10 cellular contexts compared by ENCODE assay signal in genomic region chr9:122125891-122126331, GRCh38. TPM values are rescaled to one million over a fixed set of nuclear protein-coding genes. Genes with fewer than 3 reads are reported as not detected.
DNase-seq lines count a peak whose midpoint lies in the region; ATAC-seq, FAIRE-seq and TF ChIP-seq lines count a peak whose summit lies in the region.
"Had no signal": no experiment of that assay in that cellular context is flagged by ENCODE, and none has a peak within 500 bp of the region (broad histone marks: within the 10 kb centered on the region; RNA-seq: fewer than 3 reads in every experiment).

No MANE protein-coding gene starts in this region.

- DNase-seq in A549 (ENCODE audit: low read depth in 1 of 2, low spot score in 1 of 2) (peak in 1 of 2 experiments; percentile 23), H1 (ENCODE audit: low read depth in 1 of 2, low spot score in 2 of 2) (peak in 1 of 2 experiments; percentile 74), lung microvascular endothelial cell (ENCODE audit: low read depth in 2 of 2) (peak; percentile 45 to 56), MG63 (no peak), HEK293T (ENCODE audit: extremely low spot score) (no peak)

- peaks cover 38% of the 10 kb centered on the region for H3K27me3 ChIP-seq in HUES48 (ENCODE audit: control insufficient read depth, insufficient read depth, low read length)
- peaks cover 9 to 26% (median 24%) of the 10 kb centered on the region in 4 experiments for H3K27me3 ChIP-seq in H1 (replicated peaks in 1 of 4; ENCODE audit: control insufficient read depth in 3 of 4, extremely low read depth in 1 of 4, insufficient read depth in 3 of 4, low read length in 3 of 4)
- H3K27me3 ChIP-seq in MG63, result no peaks in the 10 kb centered on the region

- H3K4me1 ChIP-seq in A549 (peaks cover 10% of the 10 kb centered on the region; the same call in 2 of the 3 replicates), HUES48 (ENCODE audit: control insufficient read depth, insufficient read depth, low read length) (peaks cover 13% of the 10 kb centered on the region), H1 (replicated peaks in 1 of 4; ENCODE audit: control insufficient read depth in 3 of 4, insufficient read depth in 4 of 4, low read length in 3 of 4) (peaks cover 0 to 12% (median 4%) of the 10 kb centered on the region in 4 experiments; a peak in 6 of 7 replicates)

- no peak overlapping the region for H2AK5ac ChIP-seq in H1 (ENCODE audit: low read depth, low read length)

- H3K23ac ChIP-seq in H1 (ENCODE audit: insufficient read length), result no peak overlapping the region

- H4K91ac ChIP-seq in H1 (replicated peaks; ENCODE audit: insufficient read length, low read length), result peak overlapping the region; percentile 7

- H2BK15ac ChIP-seq in H1 (ENCODE audit: low read length), result peak overlapping the region; percentile 97; the same call in 1 of the 2 replicates

- H3K56ac ChIP-seq in H1 (replicated peaks; ENCODE audit: insufficient read length, low read depth, low read length), result no peak overlapping the region

- H4K8ac ChIP-seq in H1 (ENCODE audit: extremely low read depth, insufficient read depth, low read length), result no peak overlapping the region

- no peaks in the 10 kb centered on the region for H3K36me3 ChIP-seq in HUES48 (ENCODE audit: control insufficient read depth, insufficient read depth, low read length)
- no peaks in the 10 kb centered on the region for H3K36me3 ChIP-seq in H1 (ENCODE audit: control insufficient read depth in 2 of 4, insufficient read depth in 4 of 4, low read length in 3 of 4)
- no peaks in the 10 kb centered on the region for H3K36me3 ChIP-seq in MG63

- no peak for FAIRE-seq in A549 (lab: Jason Lieb, UNC)
- FAIRE-seq in H1 (lab: Jason Lieb, UNC), result no peak

- CTCF ChIA-PET in A549 (lab: Yijun Ruan, JAX), result interaction anchor here (0.7 to 20.3 kb wide), 32 partner anchors 9 to 697 kb away, joined by 3 to 541 read pairs (median 6); partner anchors contain the start of genes MORN5, NDUFA8 and TTLL11
- CTCF ChIA-PET in H1 (lab: Charles Lee; ENCODE audit: partially characterized antibody), result interaction anchor here (0.6 to 15.6 kb wide), 37 partner anchors 10 to 684 kb away, joined by 3 to 544 read pairs (median 8); partner anchors contain the start of genes LHX6, MORN5, MRRF and NDUFA8
- CTCF ChIA-PET in HEK293T (lab: Yijun Ruan, JAX), result interaction anchor here (0.7 to 4.6 kb wide), 4 partner anchors 28 to 224 kb away, joined by 3 to 55 read pairs (median 14); no protein-coding TSS in a partner anchor

- H3K79me2 ChIP-seq in H1 (ENCODE audit: control insufficient read depth in 1 of 2, insufficient read depth in 2 of 2, low read length in 2 of 2), result no peaks in the 10 kb centered on the region

- no peak for TF ChIP-seq RAD21 in A549 (conservative IDR thresholded peaks at IDR 0.05 in 1 of 2, IDR thresholded peaks at IDR 0.05 in 1 of 2)
- no peak for TF ChIP-seq RAD21 in H1 (IDR thresholded peaks at IDR 0.05 in 1 of 2, conservative IDR thresholded peaks at IDR 0.05 in 1 of 2; ENCODE audit: low read depth in 2 of 2, low read length in 2 of 2)

- H3K9me3 ChIP-seq in A549 (no peaks in the 10 kb centered on the region), HUES48 (ENCODE audit: control insufficient read depth, insufficient read depth, low read length) (no peaks in the 10 kb centered on the region), H1 (ENCODE audit: insufficient read depth in 2 of 2, low read depth in 1 of 2, low read length in 1 of 2) (no peaks in the 10 kb centered on the region), MG63 (no peaks in the 10 kb centered on the region)

- POLR2A ChIA-PET in A549 (lab: Yijun Ruan, JAX), result interaction anchor here (2.1 kb wide), 1 partner anchor 139 kb away, joined by 8 read pairs; the partner anchor contains the start of genes MRRF and RBM18
- POLR2A ChIA-PET in H1 (lab: Charles Lee; ENCODE audit: partially characterized antibody), result interaction anchor here (0.6 to 1.2 kb wide), 2 partner anchors 17 to 100 kb away, joined by 3 to 6 read pairs; no protein-coding TSS in a partner anchor
- POLR2A ChIA-PET in HEK293T (lab: Yijun Ruan, JAX), result interaction anchor here (0.6 kb wide), 1 partner anchor 580 kb away, joined by 5 read pairs; no protein-coding TSS in a partner anchor

- no peak overlapping the region for H4K5ac ChIP-seq in H1 (ENCODE audit: insufficient read length, low read depth, low read length)

- TF ChIP-seq EP300 in A549 (IDR thresholded peaks at IDR 0.05), result no peak
- no peak for TF ChIP-seq EP300 in H1 (IDR thresholded peaks at IDR 0.05; ENCODE audit: borderline replicate concordance in 1 of 2, low read depth in 2 of 2, low read length in 2 of 2)

- peak; percentile 18 to 40; a peak in 5 of 6 replicates for ATAC-seq in A549
- ATAC-seq in GM18502 (IDR thresholded peaks at IDR 0.05; ENCODE audit: poor library complexity, unreplicated experiment), result no peak
- no peak for ATAC-seq in HG02852 (IDR thresholded peaks at IDR 0.05; ENCODE audit: unreplicated experiment)

- peak overlapping the region; percentile 91; the same call in 1 of the 2 replicates for H2BK12ac ChIP-seq in H1 (ENCODE audit: low read depth, low read length)

- 0 out of 2 replicates have a peak overlapping the region, but pooled peaks have one; percentile 79 for H2AFZ ChIP-seq in H1 (ENCODE audit: low read length)

- H3K4ac ChIP-seq in H1 (replicated peaks; ENCODE audit: insufficient read length, low read depth, low read length), result no peak overlapping the region

- H3K79me1 ChIP-seq in H1 (ENCODE audit: low read depth, low read length), result no peaks in the 10 kb centered on the region

- H3K27ac ChIP-seq in A549, result peak overlapping the region; percentile 7 to 38; a peak in 3 of 6 replicates
- no peak overlapping the region for H3K27ac ChIP-seq in HUES48 (ENCODE audit: low read depth, low read length)
- H3K27ac ChIP-seq in H1 (ENCODE audit: low read depth, low read length), result no peak overlapping the region

- H2BK20ac ChIP-seq in H1 (ENCODE audit: low read length), result peak overlapping the region; percentile 87; the same call in 1 of the 2 replicates

- H4K20me1 ChIP-seq in H1 (replicated peaks in 1 of 2; ENCODE audit: control insufficient read depth in 1 of 2, insufficient read depth in 2 of 2, low read length in 2 of 2), result no peaks in the 10 kb centered on the region

- 70% methylated on average over 14 of the region's 16 CpGs for whole genome bisulfite sequencing in A549 (ENCODE audit: missing lambda C conversion rate)
- whole genome bisulfite sequencing in H1 (ENCODE audit: extremely low coverage in 1 of 2, insufficient coverage in 1 of 2, insufficient read length in 1 of 2, insufficient replicate concordance in 2 of 2, low coverage in 1 of 2, low lambda C conversion rate in 2 of 2, missing lambda C conversion rate in 1 of 2), 2 experiments, result 22% methylated on average over 15 of the region's 16 CpGs; no CpG with 5 or more reads in 1 of the 2 experiments

- peak overlapping the region; percentile 32; the same call in 1 of the 2 replicates for H3K9ac ChIP-seq in HUES48 (ENCODE audit: low read depth, low read length)
- no peak overlapping the region for H3K9ac ChIP-seq in H1 (replicated peaks in 1 of 4; ENCODE audit: extremely low read depth in 1 of 4, low read depth in 3 of 4, low read length in 3 of 4)

- no peak overlapping the region for H3K14ac ChIP-seq in H1 (ENCODE audit: insufficient read length)

- peak overlapping the region; percentile 82 for H3K18ac ChIP-seq in H1 (ENCODE audit: extremely low read depth, low read length)

- no peak overlapping the region for H2BK120ac ChIP-seq in H1 (replicated peaks; ENCODE audit: low read depth, low read length)

- H3K4me2 ChIP-seq in A549 (peak overlapping the region; percentile 24; the same call in 1 of the 3 replicates), H1 (ENCODE audit: insufficient read depth in 1 of 2, low read depth in 2 of 2, low read length in 2 of 2) (peak overlapping the region; percentile 71 to 88)

- H2BK5ac ChIP-seq in H1 (ENCODE audit: low read depth, low read length), result peak overlapping the region; percentile 66; the same call in 1 of the 2 replicates

- peaks cover 6% of the 10 kb centered on the region; the same call in 1 of the 2 replicates for H3K23me2 ChIP-seq in H1 (ENCODE audit: low read depth, low read length)

- TF ChIP-seq CTCF in A549 (IDR thresholded peaks at IDR 0.05) (no peak), H1 (IDR thresholded peaks at IDR 0.05; ENCODE audit: control extremely low read depth in 1 of 3, insufficient read depth in 1 of 3, low read depth in 1 of 3, low read length in 3 of 3) (no peak)

- TF ChIP-seq POLR2A in A549 (IDR thresholded peaks at IDR 0.05; ENCODE audit: low read length) (no peak), H1 (IDR thresholded peaks at IDR 0.05; ENCODE audit: control extremely low read depth in 1 of 2, low read depth in 2 of 2, low read length in 2 of 2) (no peak)

- no peak overlapping the region for H3K4me3 ChIP-seq in A549
- H3K4me3 ChIP-seq in HUES48 (ENCODE audit: low read depth, low read length), result peak overlapping the region; percentile 71
- peak overlapping the region; percentile 47 to 67 (median 56); a peak in 7 of 8 replicates for H3K4me3 ChIP-seq in H1 (ENCODE audit: extremely low read depth in 1 of 4, insufficient read depth in 2 of 4, low read depth in 3 of 4, low read length in 4 of 4)
- no peak overlapping the region for H3K4me3 ChIP-seq in MG63

RNA-seq across cellular contexts. Expression of gene TTLL11, which starts 32.8 kb away (rescaled TPM):
- polyA plus RNA-seq in A549 (2011; rRNA removed) (2.6 and 3.0 TPM in 2 replicates), A549 (2017; fragmentation: RNase III; extraction: RNeasy Plus Mini Kit Qiagen cat#74134 plus additional on column Dnase treatment) (1.8 to 2.7 TPM (median 1.9 TPM) in 3 replicates), H1 (2011; rRNA removed) (0.56 and 0.97 TPM in 2 replicates)
- polyA plus RNA-seq in A549 (2012; cell fraction: cytosol; rRNA removed), result 2.1 and 2.5 TPM in 2 replicates
- 2.0 and 2.6 TPM in 2 replicates for polyA plus RNA-seq in A549 (2012; cell fraction: nucleus; rRNA removed)
- polyA minus RNA-seq in A549 (2011; rRNA and poly(A)+ RNA removed), result 1.9 and 4.3 TPM in 2 replicates
- total RNA-seq in H1 (2021; fragmentation: NEBNext Ultra II Directional; extraction: Animal tissue kit (Norgen Biotek cat#: 25700)), result 0.80 and 0.86 TPM in 2 replicates
- 0.94 TPM for polyA plus RNA-seq in H1 (2011; cell fraction: cytosol; rRNA removed)
- polyA plus RNA-seq in H1 (2011; cell fraction: nucleus; rRNA removed), result 0.96 TPM
- 0.64 to 1.3 TPM (median 0.95 TPM) in 4 replicates for polyA plus RNA-seq in H1 (2012, experiment 1 of 2)
- 0.72 TPM for polyA plus RNA-seq in H1 (2012, experiment 2 of 2)
- polyA plus RNA-seq in H1 (2013, experiment 1 of 2), result 0.79 TPM
- 0.96 TPM for polyA plus RNA-seq in H1 (2013, experiment 2 of 2)
- 0.66 and 0.91 TPM in 2 replicates for polyA minus RNA-seq in H1 (2011; rRNA and poly(A)+ RNA removed)
- polyA minus RNA-seq in H1 (2011; cell fraction: cytosol; rRNA and poly(A)+ RNA removed), result 1.2 TPM
- 1.3 TPM for polyA minus RNA-seq in H1 (2011; cell fraction: nucleus; rRNA and poly(A)+ RNA removed)
- 1.5 and 3.0 TPM in 2 replicates for total RNA-seq in lung microvascular endothelial cell
- total RNA-seq in MG63 (2014; rRNA removed; shearing (Covaris generic); ENCODE audit: low replicate concordance), result 3.2 and 4.0 TPM in 2 replicates

RNA-seq across cellular contexts. Expression of gene NDUFA8, which starts 33.7 kb away (rescaled TPM):
- polyA plus RNA-seq in A549 (2011; rRNA removed) (94.9 and 120 TPM in 2 replicates), A549 (2017; fragmentation: RNase III; extraction: RNeasy Plus Mini Kit Qiagen cat#74134 plus additional on column Dnase treatment) (145 to 148 TPM (median 147 TPM) in 3 replicates), H1 (2011; rRNA removed) (56.6 and 73.8 TPM in 2 replicates)
- 122 and 157 TPM in 2 replicates for polyA plus RNA-seq in A549 (2012; cell fraction: cytosol; rRNA removed)
- 42.4 and 61.1 TPM in 2 replicates for polyA plus RNA-seq in A549 (2012; cell fraction: nucleus; rRNA removed)
- 44.1 and 57.0 TPM in 2 replicates for polyA minus RNA-seq in A549 (2011; rRNA and poly(A)+ RNA removed)
- total RNA-seq in H1 (2021; fragmentation: NEBNext Ultra II Directional; extraction: Animal tissue kit (Norgen Biotek cat#: 25700)), result 59.8 and 61.0 TPM in 2 replicates
- 79.1 TPM for polyA plus RNA-seq in H1 (2011; cell fraction: cytosol; rRNA removed)
- 28.4 TPM for polyA plus RNA-seq in H1 (2011; cell fraction: nucleus; rRNA removed)
- polyA plus RNA-seq in H1 (2012, experiment 1 of 2), result 77.6 to 100 TPM (median 85.9 TPM) in 4 replicates
- 79.9 TPM for polyA plus RNA-seq in H1 (2012, experiment 2 of 2)
- 79.1 TPM for polyA plus RNA-seq in H1 (2013, experiment 1 of 2)
- polyA plus RNA-seq in H1 (2013, experiment 2 of 2), result 79.1 TPM
- polyA minus RNA-seq in H1 (2011; rRNA and poly(A)+ RNA removed), result 31.9 and 35.9 TPM in 2 replicates
- polyA minus RNA-seq in H1 (2011; cell fraction: cytosol; rRNA and poly(A)+ RNA removed), result 19.2 TPM
- polyA minus RNA-seq in H1 (2011; cell fraction: nucleus; rRNA and poly(A)+ RNA removed), result 11.1 TPM
- total RNA-seq in lung microvascular endothelial cell, result 34.0 and 34.5 TPM in 2 replicates
- 44.8 and 68.0 TPM in 2 replicates for total RNA-seq in MG63 (2014; rRNA removed; shearing (Covaris generic); ENCODE audit: low replicate concordance)

RNA-seq across cellular contexts. Expression of gene MORN5, which starts 33.8 kb away (rescaled TPM):
- polyA plus RNA-seq in A549 (2011; rRNA removed), result 0.17 TPM in 1 of 2 replicates, not detected in the other
- polyA plus RNA-seq in A549 (2012; cell fraction: cytosol; rRNA removed), result not detected in 2 replicates
- not detected in 2 replicates for polyA plus RNA-seq in A549 (2012; cell fraction: nucleus; rRNA removed)
- polyA plus RNA-seq in A549 (2017; fragmentation: RNase III; extraction: RNeasy Plus Mini Kit Qiagen cat#74134 plus additional on column Dnase treatment), result 0.18 TPM in 1 of 3 replicates, not detected in the others
- not detected in 2 replicates for polyA minus RNA-seq in A549 (2011; rRNA and poly(A)+ RNA removed)
- total RNA-seq in H1 (2021; fragmentation: NEBNext Ultra II Directional; extraction: Animal tissue kit (Norgen Biotek cat#: 25700)), result not detected in 2 replicates
- not detected in 2 replicates for polyA plus RNA-seq in H1 (2011; rRNA removed)
- polyA plus RNA-seq in H1 (2011; cell fraction: cytosol; rRNA removed), result not detected
- not detected for polyA plus RNA-seq in H1 (2011; cell fraction: nucleus; rRNA removed)
- not detected in 4 replicates for polyA plus RNA-seq in H1 (2012, experiment 1 of 2)
- not detected for polyA plus RNA-seq in H1 (2012, experiment 2 of 2)
- polyA plus RNA-seq in H1 (2013, experiment 1 of 2), result not detected
- not detected for polyA plus RNA-seq in H1 (2013, experiment 2 of 2)
- polyA minus RNA-seq in H1 (2011; rRNA and poly(A)+ RNA removed), result not detected in 2 replicates
- not detected for polyA minus RNA-seq in H1 (2011; cell fraction: cytosol; rRNA and poly(A)+ RNA removed)
- polyA minus RNA-seq in H1 (2011; cell fraction: nucleus; rRNA and poly(A)+ RNA removed), result not detected
- not detected in 2 replicates for total RNA-seq in lung microvascular endothelial cell
- not detected in 2 replicates for total RNA-seq in MG63 (2014; rRNA removed; shearing (Covaris generic); ENCODE audit: low replicate concordance)
- total RNA-seq: CD8-positive, alpha-beta T cell; myocyte had no signal

Comparison
In these comparisons a context has a peak if more than half of its experiments do, and no peak if none do; other contexts are left out.
1. ATAC-seq: peak in A549 (2 of 2); none in GM18502 (single experiment) and HG02852 (single experiment).
2. DNase-seq: peak in lung microvascular endothelial cell (2 of 2); none in MG63 (single experiment) and HEK293T (single experiment).
3. H3K27ac ChIP-seq: peak in A549 (2 of 2); none in HUES48 (single experiment) and H1 (single experiment).
4. H3K4me3 ChIP-seq: peak in HUES48 (single experiment) and H1 (4 of 4); none in A549 (single experiment) and MG63 (single experiment).
5. Of the 18 proteins assayed by ChIP-seq in both H1 and A549: peak only in H1: E2F6 and MAX; only in A549: none; in both: none; in neither: 16.